ENCODE assay signal across 12 cellular contexts in the genomic region with DNA sequence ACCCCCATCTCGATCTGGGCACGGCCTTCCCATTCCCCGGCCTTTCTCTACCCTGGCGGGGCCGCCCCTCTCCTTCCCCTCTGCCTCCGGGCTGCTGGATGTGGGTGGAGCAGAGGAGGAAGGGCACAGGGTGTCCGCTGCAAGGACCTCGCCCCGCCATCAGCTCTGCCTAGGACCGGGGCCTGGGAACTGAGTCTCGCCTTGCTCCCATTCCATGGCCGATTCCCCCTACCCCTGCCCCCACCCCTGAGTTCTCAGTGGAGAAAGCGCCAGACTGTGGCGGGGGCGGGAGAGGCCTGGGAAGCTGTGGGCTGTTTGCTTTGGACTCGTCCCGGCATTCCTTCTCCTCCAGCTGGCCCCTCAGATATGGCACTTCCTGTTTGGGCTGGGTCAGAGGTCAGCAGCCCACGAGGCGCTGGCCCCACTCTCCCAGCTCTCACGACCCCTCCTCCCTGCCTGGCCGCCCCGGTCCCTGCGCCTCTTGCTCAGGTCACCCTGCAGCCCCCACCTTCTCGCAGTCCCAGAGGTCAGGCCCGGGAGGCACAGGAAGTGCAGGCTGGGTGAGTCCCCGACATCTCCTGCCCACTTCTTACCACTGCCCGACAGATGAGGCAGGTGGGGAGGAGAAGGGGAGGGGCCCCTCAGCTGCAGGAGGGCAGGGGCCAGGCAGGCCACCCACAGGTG. TPM values are rescaled to one million over a fixed set of nuclear protein-coding genes. Genes with fewer than 3 reads are reported as not detected.
DNase-seq lines count a peak whose midpoint lies in the region; TF ChIP-seq lines count a peak whose summit lies in the region.
"Had no signal": no experiment of that assay in that cellular context is flagged by ENCODE, and none has a peak within 500 bp of the region (broad histone marks: within the 10 kb centered on the region; RNA-seq: fewer than 3 reads in every experiment).

No MANE protein-coding gene starts in this region.

- no peaks in the 10 kb centered on the region for H3K27me3 Mint-ChIP-seq in activated CD4-positive, alpha-beta T cell treated with anti-CD3 and anti-CD28 coated beads, Interleukin-2, amount 10 ng/mL, durations not matched to agents 7 days and 5 days

- H3K36me3 Mint-ChIP-seq in activated CD4-positive, alpha-beta T cell treated with anti-CD3 and anti-CD28 coated beads, Interleukin-2, amount 10 ng/mL, durations not matched to agents 7 days and 5 days (ENCODE audit: low read depth) = no peaks in the 10 kb centered on the region

- intact Hi-C loops in uterus (cut with DNase I; ENCODE audit: low total_unique reads) = no loop called here

- H3K9ac ChIP-seq in fibroblast of lung (ENCODE audit: insufficient read depth, low read length) = peak overlapping the region; percentile 16

- no peaks in the 10 kb centered on the region for H3K4me1 Mint-ChIP-seq in activated CD4-positive, alpha-beta T cell treated with anti-CD3 and anti-CD28 coated beads, Interleukin-2, amount 10 ng/mL, durations not matched to agents 7 days and 5 days

- H3K27me3 ChIP-seq in SJCRH30 = no peaks in the 10 kb centered on the region
- no peaks in the 10 kb centered on the region for H3K27me3 ChIP-seq in fibroblast of lung (ENCODE audit: control insufficient read depth, insufficient read depth, low read length)
- no peaks in the 10 kb centered on the region for H3K27me3 ChIP-seq in uterus

- H3K9me3 Mint-ChIP-seq in activated CD4-positive, alpha-beta T cell treated with anti-CD3 and anti-CD28 coated beads, Interleukin-2, amount 10 ng/mL, durations not matched to agents 7 days and 5 days = no peaks in the 10 kb centered on the region
- H3K9me3 Mint-ChIP-seq: activated T-helper 1 cell treated with anti-CD3 and anti-CD28 coated beads, Interleukin-12 subunit alpha, Interleukin-12 subunit beta, Interleukin-2, Interleukin-4 antibody, amounts not matched to agents 30 ng/mL and 10 ng/mL and 1 ng/mL, durations not matched to agents 14 hours and 24 hours and 36 hours had no signal

- no peak overlapping the region for H3K27ac Mint-ChIP-seq in activated CD4-positive, alpha-beta T cell treated with anti-CD3 and anti-CD28 coated beads, Interleukin-2, amount 10 ng/mL, durations not matched to agents 7 days and 5 days
- H3K27ac Mint-ChIP-seq: activated T-helper 1 cell treated with anti-CD3 and anti-CD28 coated beads, Interleukin-12 subunit alpha, Interleukin-12 subunit beta, Interleukin-2, Interleukin-4 antibody, amounts not matched to agents 30 ng/mL and 10 ng/mL and 1 ng/mL, durations not matched to agents 14 hours and 24 hours and 36 hours had no signal

- CTCF ChIA-PET in activated CD4-positive, alpha-beta T cell treated with anti-CD3 and anti-CD28 coated beads, Interleukin-2, amount 10 ng/mL, durations not matched to agents 7 days and 5 days (lab: Charles Lee) = no interaction called here

- peak overlapping the region; percentile 31 for H3K27ac ChIP-seq in SJCRH30
- peak overlapping the region; percentile 34 for H3K27ac ChIP-seq in fibroblast of lung (ENCODE audit: insufficient read depth, low read length)
- H3K27ac ChIP-seq in uterus = peak overlapping the region; percentile 52
- H3K27ac ChIP-seq: SK-N-MC had no signal

- H3K9me3 ChIP-seq in SJCRH30 (replicated peaks) (no peaks in the 10 kb centered on the region), fibroblast of lung (ENCODE audit: control insufficient read depth, insufficient read depth, low read depth, low read length) (no peaks in the 10 kb centered on the region), uterus (no peaks in the 10 kb centered on the region)

- no peaks in the 10 kb centered on the region for H3K79me2 ChIP-seq in fibroblast of lung (ENCODE audit: control insufficient read depth, insufficient read depth, low read length)

- no peak for TF ChIP-seq POLR2A in uterus (IDR thresholded peaks at IDR 0.05)

- H3K36me3 ChIP-seq in SJCRH30 = no peaks in the 10 kb centered on the region
- no peaks in the 10 kb centered on the region for H3K36me3 ChIP-seq in fibroblast of lung (ENCODE audit: control insufficient read depth, insufficient read depth, low read length)
- no peaks in the 10 kb centered on the region for H3K36me3 ChIP-seq in uterus

- H3K4me3 Mint-ChIP-seq in activated CD4-positive, alpha-beta T cell treated with anti-CD3 and anti-CD28 coated beads, Interleukin-2, amount 10 ng/mL, durations not matched to agents 7 days and 5 days = no peak overlapping the region
- H3K4me3 Mint-ChIP-seq: activated T-helper 1 cell treated with anti-CD3 and anti-CD28 coated beads, Interleukin-12 subunit alpha, Interleukin-12 subunit beta, Interleukin-2, Interleukin-4 antibody, amounts not matched to agents 30 ng/mL and 10 ng/mL and 1 ng/mL, durations not matched to agents 14 hours and 24 hours and 36 hours had no signal

- POLR2A ChIA-PET in activated CD4-positive, alpha-beta T cell treated with anti-CD3 and anti-CD28 coated beads, Interleukin-2, amount 10 ng/mL, durations not matched to agents 7 days and 5 days (lab: Charles Lee) = no interaction called here

- H3K4me3 ChIP-seq in SJCRH30 (no peak overlapping the region; the same call in 1 of the 2 replicates), fibroblast of lung (replicated peaks in 1 of 4; ENCODE audit: control extremely low read depth in 1 of 4, insufficient read depth in 1 of 4, low read depth in 3 of 4, low read length in 4 of 4) (no peak overlapping the region), uterus (no peak overlapping the region)
- H3K4me3 ChIP-seq: GM12878, SK-N-MC had no signal

- H3K4me1 ChIP-seq in SJCRH30 (peaks cover 49% of the 10 kb centered on the region), fibroblast of lung (ENCODE audit: control insufficient read depth, extremely low read depth, insufficient read depth, low read length) (peaks cover 5% of the 10 kb centered on the region), uterus (peaks cover 0 to 7% of the 10 kb centered on the region in 2 donors)

- H4K20me1 ChIP-seq in fibroblast of lung (ENCODE audit: control insufficient read depth, extremely low read depth, insufficient read depth, low read length) = no peaks in the 10 kb centered on the region

- no peak for TF ChIP-seq CTCF in fibroblast of lung (conservative IDR thresholded peaks at IDR 0.05 in 1 of 2, IDR thresholded peaks at IDR 0.05 in 1 of 2; ENCODE audit: low read depth in 1 of 2, low read length in 2 of 2)
- no peak for TF ChIP-seq CTCF in uterus (IDR thresholded peaks at IDR 0.05)

- peak overlapping the region; percentile 13 for H2AFZ ChIP-seq in fibroblast of lung (ENCODE audit: low read length)

- no peak overlapping the region for H3K4me2 ChIP-seq in fibroblast of lung (ENCODE audit: extremely low read depth, insufficient read depth, low read length)

- DNase-seq in SJCRH30 (peak; percentile 17 to 27), fibroblast of lung (ENCODE audit: low read depth in 2 of 2) (peak; percentile 45 to 72), lung microvascular endothelial cell (ENCODE audit: low read depth in 2 of 2) (peak; percentile 29 to 77), uterus (no peak), NCI-H748 treated with DMSO at 0.1 percent for 48 hours (lab: John Stamatoyannopoulos, UW) (no peak), NCI-H774 (lab: John Stamatoyannopoulos, UW) (no peak)
- no peak for DNase-seq in activated CD4-positive, alpha-beta T cell treated with anti-CD3 and anti-CD28 coated beads, Interleukin-2, amount 10 ng/mL, durations not matched to agents 7 days and 5 days
- DNase-seq: central memory CD4-positive, alpha-beta T cell; NCI-H526 treated with DMSO at 0.1 percent for 48 hours had no signal

RNA-seq across cellular contexts. Expression of gene BGN, which starts 6.4 kb away (rescaled TPM):
- 0.15 and 0.16 TPM in 2 replicates for total RNA-seq in SJCRH30 (2014; rRNA removed; shearing (Covaris generic))
- total RNA-seq in fibroblast of lung (10.1 and 18.7 TPM in 2 replicates), lung microvascular endothelial cell (15.3 TPM in 2 replicates), uterus (10 to 100 TPM; 36.8 to 91.5 (median 50.0) TPM)
- 21.4 and 61.7 TPM in 2 replicates for polyA plus RNA-seq in fibroblast of lung
- 38.1 and 143 TPM in 2 replicates for polyA plus RNA-seq in fibroblast of lung (2012)
- 40.5 and 212 TPM in 2 replicates for polyA minus RNA-seq in fibroblast of lung (ENCODE audit: low replicate concordance)
- total RNA-seq in activated CD4-positive, alpha-beta T cell treated with anti-CD3 and anti-CD28 coated beads, Interleukin-2, amount 10 ng/mL, durations not matched to agents 7 days and 5 days = not detected
- total RNA-seq: activated T-helper 1 cell treated with anti-CD3 and anti-CD28 coated beads, Interleukin-12 subunit alpha, Interleukin-12 subunit beta, Interleukin-2, Interleukin-4 antibody, amounts not matched to agents 30 ng/mL and 10 ng/mL and 1 ng/mL, durations not matched to agents 14 hours and 24 hours and 36 hours had no signal

RNA-seq across cellular contexts. Expression of gene HAUS7, which starts 18.0 kb away (rescaled TPM):
- total RNA-seq in SJCRH30 (2014; rRNA removed; shearing (Covaris generic)) = 29.6 and 29.8 TPM in 2 replicates
- 7.3 and 10.5 TPM in 2 replicates for total RNA-seq in fibroblast of lung
- polyA plus RNA-seq in fibroblast of lung = 10.4 and 17.1 TPM in 2 replicates
- 19.7 and 34.0 TPM in 2 replicates for polyA plus RNA-seq in fibroblast of lung (2012)
- polyA minus RNA-seq in fibroblast of lung (ENCODE audit: low replicate concordance) = 17.3 and 27.3 TPM in 2 replicates
- 7.8 and 11.3 TPM in 2 replicates for total RNA-seq in lung microvascular endothelial cell
- 10 to 100 TPM in 3 of 4 donors, 1 to 10 TPM in 1; 5.1 to 34.4 (median 27.1) TPM for total RNA-seq in uterus
- 10 to 100 TPM; 37.6 to 45.9 TPM for total RNA-seq in activated CD4-positive, alpha-beta T cell treated with anti-CD3 and anti-CD28 coated beads, Interleukin-2, amount 10 ng/mL, durations not matched to agents 7 days and 5 days

RNA-seq across cellular contexts. Expression of gene ATP2B3, which starts 29.1 kb away (rescaled TPM):
- total RNA-seq in SJCRH30 (2014; rRNA removed; shearing (Covaris generic)) = 0.05 and 0.06 TPM in 2 replicates
- total RNA-seq in fibroblast of lung (not detected in 2 replicates), lung microvascular endothelial cell (not detected in 2 replicates), uterus (1 to 10 TPM in 1 of 4 donors, under 1 TPM in 1, not detected in 2; 0.09 to 3.5 TPM)
- polyA plus RNA-seq in fibroblast of lung = not detected in 2 replicates
- polyA plus RNA-seq in fibroblast of lung (2012) = not detected in 2 replicates
- polyA minus RNA-seq in fibroblast of lung (ENCODE audit: low replicate concordance) = not detected in 2 replicates
- under 1 TPM in 1 of 2 experiments, not detected in 1; 0.05 TPM for total RNA-seq in activated CD4-positive, alpha-beta T cell treated with anti-CD3 and anti-CD28 coated beads, Interleukin-2, amount 10 ng/mL, durations not matched to agents 7 days and 5 days
- total RNA-seq: GM12878 had no signal

RNA-seq across cellular contexts. Expression of gene TREX2, which starts 42.5 kb away (rescaled TPM):
- 0.10 and 0.67 TPM in 2 replicates for total RNA-seq in SJCRH30 (2014; rRNA removed; shearing (Covaris generic))
- total RNA-seq in fibroblast of lung = 1.8 and 3.1 TPM in 2 replicates
- polyA plus RNA-seq in fibroblast of lung = 0.08 TPM in 1 of 2 replicates, not detected in the other
- polyA plus RNA-seq in fibroblast of lung (2012) = 0.14 TPM in 2 replicates
- 0.98 TPM in 1 of 2 replicates, not detected in the other for polyA minus RNA-seq in fibroblast of lung (ENCODE audit: low replicate concordance)
- total RNA-seq in lung microvascular endothelial cell = 4.4 and 7.7 TPM in 2 replicates
- total RNA-seq in uterus = 1 to 10 TPM in 3 of 4 donors, not detected in 1; 1.4 to 3.2 (median 2.9) TPM
- total RNA-seq in activated CD4-positive, alpha-beta T cell treated with anti-CD3 and anti-CD28 coated beads, Interleukin-2, amount 10 ng/mL, durations not matched to agents 7 days and 5 days = 1 to 10 TPM; 3.0 to 3.4 TPM

Comparison
In these comparisons a context has a peak if more than half of its experiments do, and no peak if none do; other contexts are left out.
1. DNase-seq: peak in SJCRH30 (2 of 2), fibroblast of lung (2 of 2) and lung microvascular endothelial cell (2 of 2); none in uterus (0 of 2), NCI-H748 treated with DMSO at 0.1 percent for 48 hours (single experiment), activated CD4-positive, alpha-beta T cell treated with anti-CD3 and anti-CD28 coated beads, Interleukin-2, amount 10 ng/mL, durations not matched to agents 7 days and 5 days (single experiment) and NCI-H774 (single experiment).
2. Peak in every context shown above with its lines, with median percentiles within 50 percentile points of each other: H3K27ac ChIP-seq.